19 cellular contexts compared by ENCODE assay signal in genomic region chrX:132961511-132961910, GRCh38. TPM values are rescaled to one million over a fixed set of nuclear protein-coding genes. Genes with fewer than 3 reads are reported as not detected.
DNase-seq lines count a peak whose midpoint lies in the region; ATAC-seq and TF ChIP-seq lines count a peak whose summit lies in the region.
"Had no signal": no experiment of that assay in that cellular context is flagged by ENCODE, and none has a peak within 500 bp of the region (broad histone marks: within the 10 kb centered on the region; RNA-seq: fewer than 3 reads in every experiment).

No MANE protein-coding gene starts in this region.

- no peak for ATAC-seq in GM18867 (IDR thresholded peaks at IDR 0.05; ENCODE audit: unreplicated experiment)
- ATAC-seq in mucosa of descending colon, result no peak
- ATAC-seq: GM12878, GM23338, HepG2 had no signal

- peaks cover 13% of the 10 kb centered on the region; the same call in 1 of the 2 replicates for H3F3A ChIP-seq in PC-9 (ENCODE audit: insufficient read depth, low read depth)

- H3K9me2 ChIP-seq in PC-9 (ENCODE audit: insufficient read depth), result no peaks in the 10 kb centered on the region

- no peak overlapping the region for H2BK120ac ChIP-seq in trophoblast cell (ENCODE audit: insufficient read depth, low read length, poor library complexity)

- no TSS peak for BruUV-seq in PC-9 (replicated peaks; lab: Mats Ljungman, UMichigan)

- no peak overlapping the region for H2AK5ac ChIP-seq in trophoblast cell (ENCODE audit: low read length)

- DNase-seq in PC-9, result peak in 1 of 2 experiments; percentile 67
- DNase-seq in islet precursor cell, result peak; percentile 53
- DNase-seq in trophoblast cell, result peak; percentile 30 to 78
- DNase-seq in C1 segment of cervical spinal cord (lab: John Stamatoyannopoulos, UW), result no peak
- no peak for DNase-seq in mucosa of descending colon
- DNase-seq: ACHN; BE2C; CD4-positive, alpha-beta memory T cell; DMS153; DMS79; HCEC 1CT; HFFc6; KBM-7 had no signal

- no peak overlapping the region for H4K91ac ChIP-seq in trophoblast cell (ENCODE audit: low read depth, low read length)

- no peak overlapping the region for H3K23ac ChIP-seq in trophoblast cell (ENCODE audit: low read length)

- H3K27ac ChIP-seq in PC-9 (no peak overlapping the region), trophoblast cell (ENCODE audit: low read depth, low read length) (no peak overlapping the region)
- H3K27ac ChIP-seq: C4-2B had no signal

- intact Hi-C loops in PC-9 (cut with micrococcal nuclease; ENCODE audit: unreplicated experiment) (no loop called here), mucosa of descending colon (cut with DNase I, micrococcal nuclease) (no loop called here)

- H2BK12ac ChIP-seq in trophoblast cell (ENCODE audit: low read length), result no peak overlapping the region

- no CpG with 5 or more reads among the region's 1 CpG for WGBS in trophoblast cell (ENCODE audit: extremely low coverage, insufficient coverage, insufficient read length)

- CTCF ChIA-PET in PC-9 (lab: Charles Lee), result no interaction called here

- no peak overlapping the region for H3K14ac ChIP-seq in trophoblast cell (ENCODE audit: low read length)

- no peaks in the 10 kb centered on the region for H3K9me3 ChIP-seq in PC-9 (ENCODE audit: insufficient read depth, low read depth)
- no peaks in the 10 kb centered on the region for H3K9me3 ChIP-seq in trophoblast cell (ENCODE audit: insufficient read depth, low read depth, low read length)
- H3K9me3 ChIP-seq in mucosa of descending colon, result no peaks in the 10 kb centered on the region
- H3K9me3 ChIP-seq: BE2C had no signal

- no peaks in the 10 kb centered on the region for H4K20me1 ChIP-seq in PC-9 (ENCODE audit: insufficient read depth)

- H3K9ac ChIP-seq in trophoblast cell (ENCODE audit: low read length), result no peak overlapping the region

- H3K27me3 ChIP-seq in PC-9 (ENCODE audit: insufficient read depth, low read depth), result no peaks in the 10 kb centered on the region
- peaks cover 25% of the 10 kb centered on the region for H3K27me3 ChIP-seq in trophoblast cell (ENCODE audit: insufficient read depth, low read length)

- no peak overlapping the region for H4K12ac ChIP-seq in trophoblast cell (ENCODE audit: low read depth, low read length)

- H3K4ac ChIP-seq in trophoblast cell (ENCODE audit: low read depth, low read length), result no peak overlapping the region

- H3K4me3 ChIP-seq in PC-9, result no peak overlapping the region
- H3K4me3 ChIP-seq in trophoblast cell (ENCODE audit: low read depth, low read length), result no peak overlapping the region
- H3K4me3 ChIP-seq in mucosa of descending colon, result no peak overlapping the region
- H3K4me3 ChIP-seq: GM12878, GM23338 had no signal

- peaks cover 13% of the 10 kb centered on the region for H3K79me2 ChIP-seq in PC-9 (ENCODE audit: low read depth)
- no peaks in the 10 kb centered on the region for H3K79me2 ChIP-seq in trophoblast cell (ENCODE audit: control insufficient read depth, insufficient read depth, low read length, poor library complexity)

- TF ChIP-seq CTCF in PC-9 (conservative IDR thresholded peaks at IDR 0.05) (no peak), mucosa of descending colon (IDR thresholded peaks at IDR 0.05) (no peak)

- no peak overlapping the region for H3K18ac ChIP-seq in trophoblast cell (ENCODE audit: low read length)

- no peak overlapping the region for H4K8ac ChIP-seq in trophoblast cell (ENCODE audit: low read depth, low read length)

- no peak overlapping the region for H2BK5ac ChIP-seq in trophoblast cell (ENCODE audit: low read depth, low read length, poor library complexity)

- POLR2A ChIA-PET in PC-9 (lab: Charles Lee; ENCODE audit: unreplicated experiment), result no interaction called here

- H2AFZ ChIP-seq in PC-9 (no peak overlapping the region), trophoblast cell (ENCODE audit: insufficient read depth, low read length, poor library complexity) (no peak overlapping the region)
- H2AFZ ChIP-seq: GM23338 had no signal

- peaks cover 27% of the 10 kb centered on the region for H3K4me1 ChIP-seq in PC-9 (replicated peaks; ENCODE audit: insufficient read depth)
- H3K4me1 ChIP-seq in trophoblast cell (ENCODE audit: control insufficient read depth in 1 of 2, insufficient read depth in 2 of 2, low read length in 2 of 2), result peaks cover 4 to 23% of the 10 kb centered on the region in 2 experiments
- peaks cover 4% of the 10 kb centered on the region for H3K4me1 ChIP-seq in mucosa of descending colon (ENCODE audit: low read depth)
- H3K4me1 ChIP-seq: BE2C had no signal

- H3K36me3 ChIP-seq in PC-9 (ENCODE audit: low read depth) (no peaks in the 10 kb centered on the region), trophoblast cell (ENCODE audit: control insufficient read depth in 1 of 2, insufficient read depth in 2 of 2, low read length in 2 of 2) (no peaks in the 10 kb centered on the region), mucosa of descending colon (ENCODE audit: low read depth) (no peaks in the 10 kb centered on the region)
- H3K36me3 ChIP-seq: BE2C had no signal

- H3K79me1 ChIP-seq in trophoblast cell (ENCODE audit: low read length), result no peaks in the 10 kb centered on the region

- peak overlapping the region; percentile 27 for H3K4me2 ChIP-seq in PC-9
- no peak overlapping the region for H3K4me2 ChIP-seq in trophoblast cell (ENCODE audit: low read length)

RNA-seq across cellular contexts. Expression of gene HS6ST2, which starts 3.1 kb away (rescaled TPM):
- 13.4 and 15.0 TPM in 2 replicates for total RNA-seq in PC-9 (2021)
- 1.1 TPM in 2 replicates for polyA plus RNA-seq in trophoblast cell (2013)
- 1 to 10 TPM in 1 of 3 donors, under 1 TPM in 2; 0.38 to 1.5 (median 0.52) TPM for total RNA-seq in mucosa of descending colon
- total RNA-seq: CD4-positive, alpha-beta memory T cell; GM12878; HepG2; HFFc6 had no signal
- polyA plus RNA-seq: CD4-positive, alpha-beta memory T cell; GM12878; IgD-negative memory B cell had no signal

Comparison
In these comparisons a context has a peak if more than half of its experiments do, and no peak if none do; other contexts are left out.
1. DNase-seq: peak in islet precursor cell (single experiment) and trophoblast cell (2 of 2); none in C1 segment of cervical spinal cord (0 of 14) and mucosa of descending colon (0 of 3).